28 cellular contexts compared by ENCODE assay signal in the genomic region with DNA sequence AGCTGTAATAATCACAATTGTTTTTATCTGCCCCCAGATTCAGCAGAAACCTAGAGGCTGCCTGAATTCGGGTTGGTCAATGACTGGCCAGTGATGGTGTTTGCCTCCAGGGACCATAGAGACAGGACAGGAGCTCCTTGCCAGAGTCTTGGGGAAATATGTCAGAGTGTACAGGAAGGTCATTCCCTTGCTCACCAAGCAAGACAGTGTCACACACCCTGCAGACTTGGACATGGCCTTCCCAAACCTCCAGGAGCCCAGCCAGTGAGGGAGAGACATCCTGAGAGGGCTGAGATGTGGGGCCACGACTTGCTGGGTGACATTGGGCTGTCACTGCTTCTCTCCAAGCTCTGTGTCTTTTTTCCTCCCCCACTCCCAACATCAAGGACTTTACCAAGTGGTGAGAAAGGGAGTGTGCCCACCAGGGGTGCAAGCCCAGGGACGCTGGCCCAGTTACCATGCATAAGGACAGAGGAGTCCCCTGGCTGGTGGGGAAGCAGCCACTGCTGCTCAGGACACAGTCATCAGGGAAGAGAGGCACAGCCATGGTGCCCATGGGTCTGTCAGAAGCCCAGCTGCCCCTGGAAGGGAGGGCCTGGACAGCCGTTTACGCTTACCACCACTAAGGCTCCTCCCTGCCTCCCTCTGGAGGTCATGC. TPM values are rescaled to one million over a fixed set of nuclear protein-coding genes. Genes with fewer than 3 reads are reported as not detected.
DNase-seq lines count a peak whose midpoint lies in the region; ATAC-seq and TF ChIP-seq lines count a peak whose summit lies in the region.
"Had no signal": no experiment of that assay in that cellular context is flagged by ENCODE, and none has a peak within 500 bp of the region (broad histone marks: within the 10 kb centered on the region; RNA-seq: fewer than 3 reads in every experiment).

No MANE protein-coding gene starts in this region.

- POLR2A ChIA-PET in IMR-90 (lab: Charles Lee; ENCODE audit: unreplicated experiment): no interaction called here

- ATAC-seq in IMR-90 (ENCODE audit: low read depth): no peak
- no peak for ATAC-seq in GM21576 (IDR thresholded peaks at IDR 0.05; ENCODE audit: unreplicated experiment)
- ATAC-seq: HCT116 had no signal

- no peaks in the 10 kb centered on the region for H3K9me1 ChIP-seq in IMR-90 (ENCODE audit: insufficient read depth, low read length)

- H3K18ac ChIP-seq in IMR-90 (ENCODE audit: low read depth, low read length): no peak overlapping the region

- H3K36me3 ChIP-seq in IMR-90 (ENCODE audit: control insufficient read depth, insufficient read depth, low read length) (no peaks in the 10 kb centered on the region), esophagus muscularis mucosa (no peaks in the 10 kb centered on the region)

- H2AFZ ChIP-seq in IMR-90 (replicated peaks; ENCODE audit: low read length, poor library complexity): peak overlapping the region; percentile 43
- H2AFZ ChIP-seq: GM23248, PC-9 had no signal

- H2AK5ac ChIP-seq in IMR-90 (ENCODE audit: low read depth, low read length): no peak overlapping the region

- H3K27ac Mint-ChIP-seq in osteocyte (ENCODE audit: unreplicated experiment): no peak overlapping the region
- H3K27ac Mint-ChIP-seq: CD4-positive, alpha-beta T cell; IgD-negative memory B cell had no signal

- BruUV-seq in IMR-90 (replicated peaks; lab: Mats Ljungman, UMichigan): no TSS peak

- in situ Hi-C loops in IMR-90 (cut with MboI; ENCODE audit: low sequenced_read_pairs): no loop called here

- H4K5ac ChIP-seq in IMR-90 (ENCODE audit: low read depth, low read length): no peak overlapping the region

- H3K14ac ChIP-seq in IMR-90 (replicated peaks; ENCODE audit: low read depth, low read length): no peak overlapping the region

- TF ChIP-seq POLR2A in IMR-90 (IDR thresholded peaks at IDR 0.05; ENCODE audit: low read depth, low read length): no peak
- TF ChIP-seq POLR2A in esophagus muscularis mucosa (IDR thresholded peaks at IDR 0.05; ENCODE audit: low read depth): no peak

- H3K4me1 ChIP-seq in IMR-90 (ENCODE audit: control insufficient read depth, insufficient read depth, low read length) (no peaks in the 10 kb centered on the region), esophagus muscularis mucosa (no peaks in the 10 kb centered on the region)

- TF ChIP-seq CTCF in IMR-90 (conservative IDR thresholded peaks at IDR 0.05; ENCODE audit: low read depth, low read length) (no peak), esophagus muscularis mucosa (IDR thresholded peaks at IDR 0.05) (no peak), osteocyte (IDR thresholded peaks at IDR 0.05) (no peak)

- H4K20me1 ChIP-seq in IMR-90 (ENCODE audit: insufficient read depth, low read length): no peaks in the 10 kb centered on the region

- H3K4me1 Mint-ChIP-seq in osteocyte (ENCODE audit: unreplicated experiment): peaks cover 5% of the 10 kb centered on the region

- H3K27me3 Mint-ChIP-seq in osteocyte (ENCODE audit: unreplicated experiment): peaks cover 14% of the 10 kb centered on the region

- H3K4me3 ChIP-seq in IMR-90 (ENCODE audit: insufficient read depth, low read depth, low read length) (no peak overlapping the region), esophagus muscularis mucosa (no peak overlapping the region)
- H3K4me3 ChIP-seq: GM23248, PC-9 had no signal

- peaks cover 7% of the 10 kb centered on the region for H3K9me3 Mint-ChIP-seq in osteocyte (ENCODE audit: unreplicated experiment)

- H3K79me1 ChIP-seq in IMR-90 (ENCODE audit: low read depth in 1 of 2, low read length in 2 of 2): no peaks in the 10 kb centered on the region

- CTCF ChIA-PET in IMR-90 (lab: Yijun Ruan, JAX): no interaction called here

- no CpG with 5 or more reads among the region's 5 CpGs for WGBS in IMR-90 (ENCODE audit: extremely low coverage in 2 of 2, insufficient read length in 1 of 2), 2 experiments
- 66% methylated on average over 4 of the region's 5 CpGs for WGBS in esophagus muscularis mucosa

- intact Hi-C loops in IMR-90 (cut with micrococcal nuclease) (no loop called here), esophagus muscularis mucosa (cut with DNase I) (no loop called here)

- H2AK9ac ChIP-seq in IMR-90 (replicated peaks; ENCODE audit: low read depth, low read length, poor library complexity): no peak overlapping the region

- no peak overlapping the region for H3K4ac ChIP-seq in IMR-90 (ENCODE audit: low read depth, low read length)

- DNase-seq in D341Med (ENCODE audit: low spot score) (peak; percentile 37), IMR-90 (no peak), esophagus muscularis mucosa (ENCODE audit: extremely low spot score) (peak; percentile 81), osteocyte (ENCODE audit: extremely low spot score, unreplicated experiment) (peak; percentile 72), SIG-M5 (lab: John Stamatoyannopoulos, UW) (no peak), NCI-H226 (no peak)
- DNase-seq: CD4-positive, alpha-beta T cell; COR-L47; DMS 273 treated with DMSO at 0.1 percent for 48 hours; DMS79 treated with DMSO at 0.1 percent for 48 hours; GM23248; Karpas-422; NCI-H1105 treated with DMSO at 0.1 percent for 48 hours; NCI-H1694; NCI-H2081 treated with DMSO at 0.1 percent for 48 hours; NCI-H2171 treated with DMSO at 0.1 percent for 48 hours; NCI-H446; NCI-H526; RPMI8226; SHP77 treated with DMSO at 0.1 percent for 48 hours; SK-N-SH had no signal

- H3K36me3 Mint-ChIP-seq in osteocyte (ENCODE audit: unreplicated experiment): no peaks in the 10 kb centered on the region
- H3K36me3 Mint-ChIP-seq: IgD-negative memory B cell had no signal

- H3K27ac ChIP-seq in IMR-90 (ENCODE audit: insufficient read depth, low read length): no peak overlapping the region
- no peak overlapping the region for H3K27ac ChIP-seq in esophagus muscularis mucosa (replicated peaks in 1 of 4)
- H3K27ac ChIP-seq: GM23248, PC-9 had no signal

- H2BK20ac ChIP-seq in IMR-90 (ENCODE audit: low read depth, low read length): no peak overlapping the region

- H2BK120ac ChIP-seq in IMR-90 (ENCODE audit: low read depth, low read length): no peak overlapping the region

- H3K4me3 Mint-ChIP-seq in osteocyte (ENCODE audit: unreplicated experiment): no peak overlapping the region
- H3K4me3 Mint-ChIP-seq: CD4-positive, alpha-beta T cell; IgD-negative memory B cell had no signal

- no peak overlapping the region for H2BK15ac ChIP-seq in IMR-90 (ENCODE audit: low read depth, low read length)

- no peak overlapping the region for H4K91ac ChIP-seq in IMR-90 (ENCODE audit: insufficient read depth, low read depth, low read length)

- no peak overlapping the region for H4K8ac ChIP-seq in IMR-90 (ENCODE audit: low read depth in 2 of 2, low read length in 2 of 2)

- H3K4me2 ChIP-seq in IMR-90 (ENCODE audit: low read depth, low read length): no peak overlapping the region
- H3K4me2 ChIP-seq: PC-9, SK-N-SH had no signal

- H3K56ac ChIP-seq in IMR-90 (ENCODE audit: extremely low read depth, insufficient read depth, low read length): no peak overlapping the region

- peaks cover 8% of the 10 kb centered on the region for H3K27me3 ChIP-seq in IMR-90 (ENCODE audit: control insufficient read depth, insufficient read depth, low read length)
- H3K27me3 ChIP-seq in esophagus muscularis mucosa: peaks cover 0 to 43% (median 0%) of the 10 kb centered on the region in 4 donors

- H3K9ac ChIP-seq in IMR-90 (ENCODE audit: low read depth, low read length): no peak overlapping the region
- H3K9ac ChIP-seq: GM23248, SK-N-SH had no signal

- TF ChIP-seq EP300 in esophagus muscularis mucosa (IDR thresholded peaks at IDR 0.05): no peak

- H3K23ac ChIP-seq in IMR-90 (ENCODE audit: low read depth, low read length): no peak overlapping the region

- H3K9me3 ChIP-seq in IMR-90 (ENCODE audit: control insufficient read depth, insufficient read depth, low read length) (no peaks in the 10 kb centered on the region), esophagus muscularis mucosa (peaks cover 0 to 12% (median 4%) of the 10 kb centered on the region in 4 donors)
- H3K9me3 ChIP-seq: SK-N-SH had no signal

- no peak for TF ChIP-seq RAD21 in IMR-90 (IDR thresholded peaks at IDR 0.05; ENCODE audit: low read length)

- dilution Hi-C loops in IMR-90 (cut with HindIII; ENCODE audit: low sequenced_read_pairs, unreplicated experiment): no loop called here

- H2BK5ac ChIP-seq in IMR-90 (ENCODE audit: low read depth, low read length, poor library complexity, severe bottlenecking): no peak overlapping the region

TF ChIP-seq in IMR-90, 13 proteins besides CTCF, POLR2A, EP300 and RAD21 (continues in another document):
- no peak for TF ChIP-seq CEBPB (IDR thresholded peaks at IDR 0.05; ENCODE audit: low read depth, low read length)
- TF ChIP-seq, protein P1, sequence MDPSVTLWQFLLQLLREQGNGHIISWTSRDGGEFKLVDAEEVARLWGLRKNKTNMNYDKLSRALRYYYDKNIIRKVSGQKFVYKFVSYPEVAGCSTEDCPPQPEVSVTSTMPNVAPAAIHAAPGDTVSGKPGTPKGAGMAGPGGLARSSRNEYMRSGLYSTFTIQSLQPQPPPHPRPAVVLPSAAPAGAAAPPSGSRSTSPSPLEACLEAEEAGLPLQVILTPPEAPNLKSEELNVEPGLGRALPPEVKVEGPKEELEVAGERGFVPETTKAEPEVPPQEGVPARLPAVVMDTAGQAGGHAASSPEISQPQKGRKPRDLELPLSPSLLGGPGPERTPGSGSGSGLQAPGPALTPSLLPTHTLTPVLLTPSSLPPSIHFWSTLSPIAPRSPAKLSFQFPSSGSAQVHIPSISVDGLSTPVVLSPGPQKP (IDR thresholded peaks at IDR 0.05; ENCODE audit: borderline replicate concordance, low read depth, low read length): no peak
- no peak for TF ChIP-seq CHD1 (IDR thresholded peaks at IDR 0.05; ENCODE audit: low read depth, low read length)
- no peak for TF ChIP-seq FOS (IDR thresholded peaks at IDR 0.05; ENCODE audit: low read depth, low read length)

RNA-seq across cellular contexts. Expression of a gene that starts 25.3 kb away (rescaled TPM):
- total RNA-seq in IMR-90 (2012; rRNA removed) (not detected in 2 replicates), esophagus muscularis mucosa (not detected), osteocyte (not detected in 2 replicates)
- not detected in 2 replicates for polyA plus RNA-seq in IMR-90 (2012; rRNA removed)
- polyA plus RNA-seq in IMR-90 (2012; cell fraction: cytosol; rRNA removed): not detected in 2 replicates
- polyA plus RNA-seq in IMR-90 (2012; cell fraction: nucleus; rRNA removed; ENCODE audit: low replicate concordance): not detected in 2 replicates
- total RNA-seq: A673; CD4-positive, alpha-beta T cell; GM23248; M059J; PC-9 had no signal
- polyA plus RNA-seq: BJ, GM23248, IgD-negative memory B cell, SK-N-SH had no signal

RNA-seq across cellular contexts. Expression of a gene that starts 40.3 kb away (rescaled TPM):
- total RNA-seq in IMR-90 (2012; rRNA removed) (not detected in 2 replicates), esophagus muscularis mucosa (under 1 TPM in 1 of 4 donors, not detected in 3; 0.17 TPM), osteocyte (not detected in 2 replicates)
- not detected in 2 replicates for polyA plus RNA-seq in IMR-90 (2012; rRNA removed)
- not detected in 2 replicates for polyA plus RNA-seq in IMR-90 (2012; cell fraction: cytosol; rRNA removed)
- not detected in 2 replicates for polyA plus RNA-seq in IMR-90 (2012; cell fraction: nucleus; rRNA removed; ENCODE audit: low replicate concordance)
- total RNA-seq: CD4-positive, alpha-beta T cell; GM23248; M059J; PC-9 had no signal
- polyA plus RNA-seq: BJ, GM23248, IgD-negative memory B cell, SK-N-SH had no signal

RNA-seq across cellular contexts. Expression of a gene that starts 44.1 kb away (rescaled TPM):
- not detected in 2 replicates for total RNA-seq in IMR-90 (2012; rRNA removed)
- polyA plus RNA-seq in IMR-90 (2012; rRNA removed): not detected in 2 replicates
- not detected in 2 replicates for polyA plus RNA-seq in IMR-90 (2012; cell fraction: cytosol; rRNA removed)
- polyA plus RNA-seq in IMR-90 (2012; cell fraction: nucleus; rRNA removed; ENCODE audit: low replicate concordance): not detected in 2 replicates
- total RNA-seq in esophagus muscularis mucosa: 1 to 10 TPM in 2 of 4 donors, under 1 TPM in 2; 0.42 to 1.7 (median 0.81) TPM
- 0.32 and 0.34 TPM in 2 replicates for total RNA-seq in osteocyte
- total RNA-seq: CD4-positive, alpha-beta T cell; GM23248; M059J; PC-9 had no signal
- polyA plus RNA-seq: BJ, GM23248, IgD-negative memory B cell had no signal

Comparison
In these comparisons a context has a peak if more than half of its experiments do, and no peak if none do; other contexts are left out.
1. DNase-seq: peak in D341Med (single experiment), esophagus muscularis mucosa (single experiment) and osteocyte (single experiment); none in IMR-90 (single experiment), SIG-M5 (single experiment) and NCI-H226 (single experiment).